ENCODE assay signal across 24 cellular contexts in the genomic region with DNA sequence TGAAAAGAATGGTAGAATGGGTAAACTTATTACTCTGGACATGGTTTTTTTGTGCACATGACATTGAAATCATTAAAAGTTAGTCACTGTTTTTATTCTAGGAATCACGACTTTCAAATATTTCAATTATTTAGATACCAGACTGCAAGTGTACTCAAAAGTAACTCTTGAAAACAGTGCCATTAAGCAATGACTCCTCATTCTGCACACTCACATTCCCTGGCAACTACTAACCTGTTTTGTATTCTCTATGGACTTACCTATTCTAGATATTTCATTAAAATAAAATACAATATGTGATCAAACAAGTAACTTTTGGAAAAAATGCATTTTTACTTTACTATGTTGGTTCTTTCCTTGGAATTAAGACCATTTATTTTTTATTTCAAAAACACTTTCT.
"Had no signal": no experiment of that assay in that cellular context is flagged by ENCODE, and none has a peak within 500 bp of the region (broad histone marks: within the 10 kb centered on the region; RNA-seq: fewer than 3 reads in every experiment).

No MANE protein-coding gene starts in this region.

- DNase-seq: colonic mucosa; cortex of kidney; effector CD8-positive, alpha-beta T cell; effector memory CD8-positive, alpha-beta T cell; endodermal cell; foreskin keratinocyte; heart left ventricle; hypothalamus; immature natural killer cell; islet precursor cell; kidney; kidney glomerular epithelial cell; left colon; left ventricle myocardium superior; mammary epithelial cell; mesendoderm; midbrain had no signal

- H3K4me3 ChIP-seq: colonic mucosa, esophagus muscularis mucosa, gastroesophageal sphincter, heart left ventricle, hepatocyte, lung had no signal

- H3K27ac ChIP-seq: esophagus muscularis mucosa, foreskin keratinocyte, gastroesophageal sphincter, hepatocyte had no signal

- FAIRE-seq: endometrium, frontal cortex, kidney had no signal

- ATAC-seq: effector memory CD8-positive, alpha-beta T cell; foreskin keratinocyte; gastroesophageal sphincter; left lobe of liver had no signal

- H3K36me3 ChIP-seq: colonic mucosa, esophagus muscularis mucosa, gastroesophageal sphincter, heart left ventricle had no signal

- H3K9me3 ChIP-seq: colonic mucosa, esophagus muscularis mucosa, gastroesophageal sphincter, heart left ventricle had no signal

- H3K4me2 ChIP-seq: hepatocyte had no signal

- H3K27me3 ChIP-seq: colonic mucosa, esophagus muscularis mucosa, foreskin keratinocyte, gastroesophageal sphincter, heart left ventricle, hepatocyte had no signal

- H3K4me1 ChIP-seq: colonic mucosa, gastroesophageal sphincter had no signal
